Comparison of ENCODE assay signal across 20 cellular contexts in the genomic region with DNA sequence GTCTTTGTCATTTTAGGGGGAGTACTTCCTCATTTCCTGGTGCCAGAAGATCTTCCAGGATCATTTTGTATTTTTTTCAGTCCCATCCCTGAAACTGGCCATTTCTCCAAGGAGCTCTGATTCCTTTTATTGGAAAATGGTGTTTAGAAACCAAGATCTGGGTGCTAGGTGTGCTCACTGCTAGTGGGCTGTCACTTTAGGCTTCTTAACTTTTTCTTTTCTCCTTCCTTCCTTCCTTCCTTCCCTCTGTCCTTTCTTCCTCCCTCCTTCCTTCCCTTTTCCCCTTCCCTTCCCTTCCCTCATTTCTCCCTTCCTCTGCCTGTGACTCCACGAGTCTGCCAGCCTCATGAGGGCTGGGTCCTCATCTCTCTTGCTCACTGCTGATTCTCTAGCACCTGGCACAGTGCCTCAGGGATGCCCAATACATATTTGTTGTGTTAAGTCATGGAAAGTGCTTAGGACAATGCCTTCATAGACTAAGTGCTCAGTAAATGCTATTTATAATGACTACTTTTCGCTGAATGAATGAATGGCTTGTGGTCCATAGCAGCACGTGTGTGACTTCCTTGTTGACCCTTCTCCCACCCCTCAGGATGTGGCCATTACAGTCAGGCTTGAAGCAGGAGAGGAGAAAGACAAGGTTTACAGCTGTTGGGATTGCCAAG. TPM values are rescaled to one million over a fixed set of nuclear protein-coding genes. Genes with fewer than 3 reads are reported as not detected.
"Had no signal": no experiment of that assay in that cellular context is flagged by ENCODE, and none has a peak within 500 bp of the region (broad histone marks: within the 10 kb centered on the region; RNA-seq: fewer than 3 reads in every experiment).

No MANE protein-coding gene starts in this region.

- H3K27me3 ChIP-seq: ascending aorta, right atrium auricular region, suprapubic skin had no signal

- H3K36me3 ChIP-seq: ascending aorta, right atrium auricular region, suprapubic skin had no signal

- H3K27ac ChIP-seq: ascending aorta, right atrium auricular region, suprapubic skin had no signal

- H3K4me1 Mint-ChIP-seq: activated T-helper 17 cell treated with anti-CD3 and anti-CD28 coated beads, Interleukin-2, amount 50 U/mL, for 72 hours had no signal

- H3K4me1 ChIP-seq: ascending aorta, right atrium auricular region, suprapubic skin had no signal

- H3K9me3 Mint-ChIP-seq: activated naive CD8-positive, alpha-beta T cell treated with anti-CD3 and anti-CD28 coated beads, Interleukin-2, amount 50 U/mL, for 24 hours had no signal

- H3K27ac Mint-ChIP-seq: activated naive CD4-positive, alpha-beta T cell treated with anti-CD3 and anti-CD28 coated beads for 36 hours; activated naive CD8-positive, alpha-beta T cell treated with anti-CD3 and anti-CD28 coated beads, Interleukin-2, amount 50 U/mL, for 24 hours; activated T-helper 17 cell treated with anti-CD3 and anti-CD28 coated beads, Interleukin-2, amount 50 U/mL, for 72 hours; effector memory CD8-positive, alpha-beta T cell; nephron progenitor cell; progenitor cell of endocrine pancreas; stimulated activated naive CD8-positive, alpha-beta T cell treated with anti-CD3 and anti-CD28 coated beads, Interleukin-15, Interleukin-2, amounts not matched to agents 100 ng/mL and 50 ng/mL, for 24 hours had no signal

- H3K4me3 Mint-ChIP-seq: activated naive CD4-positive, alpha-beta T cell treated with anti-CD3 and anti-CD28 coated beads for 36 hours; activated naive CD8-positive, alpha-beta T cell treated with anti-CD3 and anti-CD28 coated beads, Interleukin-2, amount 50 U/mL, for 24 hours; activated T-helper 17 cell treated with anti-CD3 and anti-CD28 coated beads, Interleukin-2, amount 50 U/mL, for 72 hours; effector memory CD8-positive, alpha-beta T cell; nephron progenitor cell; stimulated activated naive CD8-positive, alpha-beta T cell treated with anti-CD3 and anti-CD28 coated beads, Interleukin-15, Interleukin-2, amounts not matched to agents 100 ng/mL and 50 ng/mL, for 24 hours had no signal

- H3K4me3 ChIP-seq: ascending aorta, right atrium auricular region, suprapubic skin had no signal

- DNase-seq: activated naive CD4-positive, alpha-beta T cell treated with anti-CD3 and anti-CD28 coated beads for 36 hours; activated naive CD8-positive, alpha-beta T cell treated with anti-CD3 and anti-CD28 coated beads, Interleukin-2, amount 50 U/mL, for 24 hours; dermis blood vessel endothelial cell; effector memory CD8-positive, alpha-beta T cell; erythroblast; glutamatergic neuron; hypothalamus; kidney glomerular epithelial cell; nephron progenitor cell; occipital lobe; small intestine; stimulated activated CD4-positive, alpha-beta T cell treated with anti-CD3 and anti-CD28 coated beads, Interleukin-4, amount 100 ng/mL, for 4 hours; trophoblast cell had no signal

RNA-seq across cellular contexts. Expression of a gene that starts 36.9 kb away (rescaled TPM):
- total RNA-seq: activated naive CD4-positive, alpha-beta T cell treated with anti-CD3 and anti-CD28 coated beads for 36 hours; activated T-helper 17 cell treated with anti-CD3 and anti-CD28 coated beads, Interleukin-2, amount 50 U/mL, for 72 hours; occipital lobe; progenitor cell of endocrine pancreas; T-helper 2 cell treated with Interferon-gamma antibody and Interleukin-4, amounts not matched to agents 100 ng/mL and 5 ng/mL, for 36 hours had no signal
